Comparison of ENCODE assay signal across 10 cellular contexts in the genomic region with DNA sequence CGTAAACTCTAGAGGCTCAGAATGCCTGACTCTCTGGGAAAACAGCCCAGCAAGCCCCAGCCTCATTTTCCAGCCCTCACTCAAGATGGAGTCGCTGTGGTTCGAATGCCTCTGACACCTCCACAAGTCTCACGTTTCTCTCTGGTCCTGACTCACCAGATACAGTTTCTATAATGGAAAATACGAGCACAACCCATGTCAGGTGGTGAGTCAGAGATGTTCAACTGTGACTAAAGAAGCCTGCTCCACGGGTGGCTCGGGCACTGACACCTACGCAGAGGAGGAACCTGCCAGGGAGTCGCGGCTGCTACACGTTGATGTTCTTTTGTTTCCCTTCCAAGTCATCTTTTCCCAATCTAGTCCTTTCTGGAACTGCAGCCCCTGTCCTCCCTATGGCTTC.
DNase-seq lines count a peak whose midpoint lies in the region; ATAC-seq and TF ChIP-seq lines count a peak whose summit lies in the region.
"Had no signal": no experiment of that assay in that cellular context is flagged by ENCODE, and none has a peak within 500 bp of the region (broad histone marks: within the 10 kb centered on the region; RNA-seq: fewer than 3 reads in every experiment).

No MANE protein-coding gene starts in this region.

- no peak overlapping the region for H3K27ac Mint-ChIP-seq in immature natural killer cell
- H3K27ac Mint-ChIP-seq in CD8-positive, alpha-beta memory T cell: no peak overlapping the region
- H3K27ac Mint-ChIP-seq: IgD-negative memory B cell had no signal

- POLR2A ChIA-PET in HCT116 (lab: Charles Lee): no interaction called here
- POLR2A ChIA-PET in CD8-positive, alpha-beta memory T cell (lab: Charles Lee): no interaction called here

- no peaks in the 10 kb centered on the region for H3K27me3 ChIP-seq in HCT116 (ENCODE audit: insufficient read depth, low read length)
- no peaks in the 10 kb centered on the region for H3K27me3 ChIP-seq in CD8-positive, alpha-beta memory T cell (ENCODE audit: insufficient read depth, low read length, poor library complexity, severe bottlenecking)
- H3K27me3 ChIP-seq: vagina had no signal

- H3K36me3 Mint-ChIP-seq in immature natural killer cell: no peaks in the 10 kb centered on the region
- no peaks in the 10 kb centered on the region for H3K36me3 Mint-ChIP-seq in CD8-positive, alpha-beta memory T cell
- H3K36me3 Mint-ChIP-seq: IgD-negative memory B cell had no signal

- H3K4me1 Mint-ChIP-seq in immature natural killer cell: no peaks in the 10 kb centered on the region
- H3K4me1 Mint-ChIP-seq in CD8-positive, alpha-beta memory T cell: peaks cover 3 to 7% (median 6%) of the 10 kb centered on the region in 3 donors
- H3K4me1 Mint-ChIP-seq: IgD-negative memory B cell had no signal

- 0 out of 4 replicates have a peak overlapping the region, but pooled peaks of 1 of the 2 experiments have one; percentile 3 for H3K4me3 ChIP-seq in HCT116 (replicated peaks in 1 of 2; ENCODE audit: low read depth in 1 of 2, low read length in 2 of 2)
- no peak overlapping the region for H3K4me3 ChIP-seq in epithelial cell of esophagus (ENCODE audit: low read length)
- H3K4me3 ChIP-seq in CD8-positive, alpha-beta memory T cell (ENCODE audit: low read length): no peak overlapping the region
- H3K4me3 ChIP-seq: vagina had no signal

- H3K4me1 ChIP-seq in HCT116 (ENCODE audit: control insufficient read depth in 1 of 2, insufficient read depth in 2 of 2, low read length in 2 of 2): peaks cover 27 to 29% of the 10 kb centered on the region in 2 experiments
- H3K4me1 ChIP-seq in CD8-positive, alpha-beta memory T cell (ENCODE audit: insufficient read depth, low read length): no peaks in the 10 kb centered on the region
- H3K4me1 ChIP-seq: vagina had no signal

- no peaks in the 10 kb centered on the region for H3K79me2 ChIP-seq in HCT116 (ENCODE audit: insufficient read depth, low read length)

- peaks cover 0 to 7% (median 4%) of the 10 kb centered on the region in 3 donors for H3K27me3 Mint-ChIP-seq in immature natural killer cell (ENCODE audit: low read depth in 3 of 3)
- peaks cover 4 to 11% of the 10 kb centered on the region in 2 donors for H3K27me3 Mint-ChIP-seq in CD8-positive, alpha-beta memory T cell

- H3K9me3 ChIP-seq in HCT116 (ENCODE audit: control insufficient read depth in 1 of 2, insufficient read depth in 1 of 2, low read depth in 1 of 2, low read length in 2 of 2): no peaks in the 10 kb centered on the region
- no peaks in the 10 kb centered on the region for H3K9me3 ChIP-seq in CD8-positive, alpha-beta memory T cell (ENCODE audit: low read length)
- H3K9me3 ChIP-seq: vagina had no signal

- TF ChIP-seq CTCF in HCT116 (IDR thresholded peaks at IDR 0.05 in 2 of 3, conservative IDR thresholded peaks at IDR 0.05 in 1 of 3; ENCODE audit: borderline replicate concordance in 1 of 3, insufficient read depth in 1 of 3, low read depth in 2 of 3, low read length in 2 of 3) (no peak), epithelial cell of esophagus (IDR thresholded peaks at IDR 0.05; ENCODE audit: insufficient read depth, low read depth, low read length, missing control alignments) (no peak)

- H3K9me3 Mint-ChIP-seq in immature natural killer cell: no peaks in the 10 kb centered on the region
- H3K9me3 Mint-ChIP-seq in CD8-positive, alpha-beta memory T cell: no peaks in the 10 kb centered on the region
- H3K9me3 Mint-ChIP-seq: IgD-negative memory B cell had no signal

- intact Hi-C loops in HCT116 (cut with micrococcal nuclease): no loop called here

- RAD21 ChIA-PET in HCT116 (lab: Charles Lee; ENCODE audit: low non-redundant PET in 1 of 2, low total read pairs in 2 of 2, uncharacterized antibody in 2 of 2, unreplicated experiment in 2 of 2): no interaction called here

- H3K4me3 Mint-ChIP-seq in immature natural killer cell: no peak overlapping the region
- H3K4me3 Mint-ChIP-seq in CD8-positive, alpha-beta memory T cell: peak overlapping the region in 1 of 7 donors; percentile 28
- H3K4me3 Mint-ChIP-seq: IgD-negative memory B cell had no signal

- H3K27ac ChIP-seq in HCT116 (ENCODE audit: low read depth, low read length): peak overlapping the region; percentile 46; the same call in 1 of the 2 replicates
- no peak overlapping the region for H3K27ac ChIP-seq in CD8-positive, alpha-beta memory T cell (ENCODE audit: low read depth, low read length)
- H3K27ac ChIP-seq: vagina had no signal

- CTCF ChIA-PET in HCT116 (lab: Charles Lee): no interaction called here
- CTCF ChIA-PET in CD8-positive, alpha-beta memory T cell (lab: Charles Lee): interaction anchor here (2.6 kb wide), 1 partner anchor 11 kb away, joined by 12 read pairs; no protein-coding TSS in a partner anchor

- peak overlapping the region; percentile 34 for H2AFZ ChIP-seq in HCT116 (ENCODE audit: low read depth, low read length, poor library complexity, severe bottlenecking)

- BruUV-seq in HCT116 (replicated peaks; lab: Mats Ljungman, UMichigan): no TSS peak

- H3K36me3 ChIP-seq in HCT116 (ENCODE audit: control insufficient read depth in 1 of 2, insufficient read depth in 2 of 2, low read length in 2 of 2): no peaks in the 10 kb centered on the region
- no peaks in the 10 kb centered on the region for H3K36me3 ChIP-seq in CD8-positive, alpha-beta memory T cell (ENCODE audit: insufficient read depth, low read length)
- H3K36me3 ChIP-seq: vagina had no signal

- TF ChIP-seq RAD21 in HCT116 (IDR thresholded peaks at IDR 0.05; ENCODE audit: low read depth): peak; percentile 10; the same call in 1 of the 2 replicates

- H3K9me2 ChIP-seq in HCT116 (ENCODE audit: insufficient read depth): no peaks in the 10 kb centered on the region

- peak; percentile 85 for DNase-seq in HCT116 (ENCODE audit: low read depth, low spot score)
- DNase-seq in activated CD4-positive, alpha-beta T cell treated with anti-CD3 and anti-CD28 coated beads, Interleukin-2, amount 50 U/mL, for 48 hours: peak; percentile 65 to 75
- peak; percentile 97 for DNase-seq in epithelial cell of esophagus (ENCODE audit: low read depth)
- DNase-seq in stimulated activated CD4-positive, alpha-beta T cell treated with anti-CD3 and anti-CD28 coated beads, TNF-alpha, amount 100 ng/mL, for 4 hours (ENCODE audit: low read depth in 3 of 3): peak; percentile 24 to 45 (median 39)
- DNase-seq in immature natural killer cell: no peak
- DNase-seq in CD8-positive, alpha-beta memory T cell: no peak
- DNase-seq in DMS153 (lab: John Stamatoyannopoulos, UW): no peak

- H3K4me2 ChIP-seq in HCT116 (ENCODE audit: low read length): peak overlapping the region; percentile 62

- no peak for TF ChIP-seq POLR2A in HCT116 (IDR thresholded peaks at IDR 0.05; ENCODE audit: borderline replicate concordance, extremely low read depth, insufficient read depth, insufficient read length)

- H3K9ac ChIP-seq in HCT116 (ENCODE audit: low read length): 0 out of 2 replicates have a peak overlapping the region, but pooled peaks have one; percentile 0

- H4K20me1 ChIP-seq in HCT116 (ENCODE audit: insufficient read depth): no peaks in the 10 kb centered on the region

- ATAC-seq in HCT116 (peak; percentile 82), HG03135 (IDR thresholded peaks at IDR 0.05; ENCODE audit: unreplicated experiment) (no peak)

TF ChIP-seq in HCT116, 20 proteins besides CTCF, POLR2A, EP300 and RAD21 (continues in another document):
- TF ChIP-seq, protein P1, sequence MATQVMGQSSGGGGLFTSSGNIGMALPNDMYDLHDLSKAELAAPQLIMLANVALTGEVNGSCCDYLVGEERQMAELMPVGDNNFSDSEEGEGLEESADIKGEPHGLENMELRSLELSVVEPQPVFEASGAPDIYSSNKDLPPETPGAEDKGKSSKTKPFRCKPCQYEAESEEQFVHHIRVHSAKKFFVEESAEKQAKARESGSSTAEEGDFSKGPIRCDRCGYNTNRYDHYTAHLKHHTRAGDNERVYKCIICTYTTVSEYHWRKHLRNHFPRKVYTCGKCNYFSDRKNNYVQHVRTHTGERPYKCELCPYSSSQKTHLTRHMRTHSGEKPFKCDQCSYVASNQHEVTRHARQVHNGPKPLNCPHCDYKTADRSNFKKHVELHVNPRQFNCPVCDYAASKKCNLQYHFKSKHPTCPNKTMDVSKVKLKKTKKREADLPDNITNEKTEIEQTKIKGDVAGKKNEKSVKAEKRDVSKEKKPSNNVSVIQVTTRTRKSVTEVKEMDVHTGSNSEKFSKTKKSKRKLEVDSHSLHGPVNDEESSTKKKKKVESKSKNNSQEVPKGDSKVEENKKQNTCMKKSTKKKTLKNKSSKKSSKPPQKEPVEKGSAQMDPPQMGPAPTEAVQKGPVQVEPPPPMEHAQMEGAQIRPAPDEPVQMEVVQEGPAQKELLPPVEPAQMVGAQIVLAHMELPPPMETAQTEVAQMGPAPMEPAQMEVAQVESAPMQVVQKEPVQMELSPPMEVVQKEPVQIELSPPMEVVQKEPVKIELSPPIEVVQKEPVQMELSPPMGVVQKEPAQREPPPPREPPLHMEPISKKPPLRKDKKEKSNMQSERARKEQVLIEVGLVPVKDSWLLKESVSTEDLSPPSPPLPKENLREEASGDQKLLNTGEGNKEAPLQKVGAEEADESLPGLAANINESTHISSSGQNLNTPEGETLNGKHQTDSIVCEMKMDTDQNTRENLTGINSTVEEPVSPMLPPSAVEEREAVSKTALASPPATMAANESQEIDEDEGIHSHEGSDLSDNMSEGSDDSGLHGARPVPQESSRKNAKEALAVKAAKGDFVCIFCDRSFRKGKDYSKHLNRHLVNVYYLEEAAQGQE (IDR thresholded peaks at IDR 0.05; ENCODE audit: low read depth): no peak
- TF ChIP-seq SRF (IDR thresholded peaks at IDR 0.05; ENCODE audit: low read depth) (no peak), YY1 (IDR thresholded peaks at IDR 0.05; ENCODE audit: extremely low read depth, insufficient replicate concordance, low read depth, low read length) (peak; percentile 81), FOSL1 (IDR thresholded peaks at IDR 0.05; ENCODE audit: low read depth) (peak; percentile 79), TCF7L2 (IDR thresholded peaks at IDR 0.05; ENCODE audit: borderline replicate concordance, extremely low read depth, insufficient read depth, insufficient read length) (peak; percentile 31)
- TF ChIP-seq, protein P2, sequence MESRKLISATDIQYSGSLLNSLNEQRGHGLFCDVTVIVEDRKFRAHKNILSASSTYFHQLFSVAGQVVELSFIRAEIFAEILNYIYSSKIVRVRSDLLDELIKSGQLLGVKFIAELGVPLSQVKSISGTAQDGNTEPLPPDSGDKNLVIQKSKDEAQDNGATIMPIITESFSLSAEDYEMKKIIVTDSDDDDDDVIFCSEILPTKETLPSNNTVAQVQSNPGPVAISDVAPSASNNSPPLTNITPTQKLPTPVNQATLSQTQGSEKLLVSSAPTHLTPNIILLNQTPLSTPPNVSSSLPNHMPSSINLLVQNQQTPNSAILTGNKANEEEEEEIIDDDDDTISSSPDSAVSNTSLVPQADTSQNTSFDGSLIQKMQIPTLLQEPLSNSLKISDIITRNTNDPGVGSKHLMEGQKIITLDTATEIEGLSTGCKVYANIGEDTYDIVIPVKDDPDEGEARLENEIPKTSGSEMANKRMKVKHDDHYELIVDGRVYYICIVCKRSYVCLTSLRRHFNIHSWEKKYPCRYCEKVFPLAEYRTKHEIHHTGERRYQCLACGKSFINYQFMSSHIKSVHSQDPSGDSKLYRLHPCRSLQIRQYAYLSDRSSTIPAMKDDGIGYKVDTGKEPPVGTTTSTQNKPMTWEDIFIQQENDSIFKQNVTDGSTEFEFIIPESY (IDR thresholded peaks at IDR 0.05; ENCODE audit: extremely low read depth, insufficient replicate concordance, low read length): no peak

Comparison
In these comparisons a context has a peak if more than half of its experiments do, and no peak if none do; other contexts are left out.
1. DNase-seq: peak in HCT116 (single experiment), activated CD4-positive, alpha-beta T cell treated with anti-CD3 and anti-CD28 coated beads, Interleukin-2, amount 50 U/mL, for 48 hours (2 of 2), epithelial cell of esophagus (single experiment) and stimulated activated CD4-positive, alpha-beta T cell treated with anti-CD3 and anti-CD28 coated beads, TNF-alpha, amount 100 ng/mL, for 4 hours (3 of 3); none in immature natural killer cell (0 of 3), CD8-positive, alpha-beta memory T cell (0 of 5) and DMS153 (single experiment).